In the genomic region with DNA sequence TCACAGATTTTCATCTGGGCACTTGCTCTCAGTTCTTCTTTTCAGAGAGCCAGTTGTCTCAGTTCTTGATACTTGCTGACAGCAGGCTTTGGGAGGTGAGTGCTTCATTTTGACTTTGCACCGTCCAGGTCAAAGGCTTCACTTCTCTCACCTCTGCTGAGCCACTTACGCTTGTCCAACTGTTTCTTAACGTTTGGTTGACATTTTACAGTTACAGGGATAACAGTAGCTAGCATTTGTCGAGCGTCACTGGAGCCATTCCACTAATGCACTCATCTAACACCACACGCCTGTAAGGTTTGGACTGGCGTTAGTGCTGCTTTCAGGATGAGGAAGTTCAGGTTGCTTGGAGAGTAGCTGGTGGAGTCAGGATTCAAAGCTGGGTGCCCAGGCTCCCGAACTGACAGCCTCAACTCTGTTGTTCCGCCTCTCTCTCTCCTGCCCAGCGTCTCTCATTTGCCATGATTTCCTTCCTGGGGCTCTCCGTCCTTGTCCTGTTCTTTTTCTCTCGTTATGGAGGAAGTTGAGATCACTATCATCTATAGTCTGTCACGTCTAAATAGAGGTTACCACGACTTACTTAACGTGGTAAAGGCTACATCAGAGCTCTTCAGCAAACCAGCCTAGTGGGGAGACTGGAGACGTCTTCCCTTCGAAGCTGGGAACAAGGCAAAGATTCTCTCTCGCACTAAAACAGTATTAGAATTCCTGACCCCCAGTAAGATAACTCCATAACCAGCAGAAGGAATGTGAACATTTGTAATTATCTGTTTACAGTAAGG, we compare ENCODE assay signal across 11 cellular contexts.
A peak's percentile ranks its signal among the peaks of the same experiment; 100 is the strongest.
DNase-seq lines count a peak whose midpoint lies in the region; ATAC-seq, FAIRE-seq and TF ChIP-seq lines count a peak whose summit lies in the region.
"Had no signal": no experiment of that assay in that cellular context is flagged by ENCODE, and none has a peak within 500 bp of the region (broad histone marks: within the 10 kb centered on the region; RNA-seq: fewer than 3 reads in every experiment).

No MANE protein-coding gene starts in this region.

- peak overlapping the region; percentile 69 for H3K4me3 Mint-ChIP-seq in activated T-helper 2 cell treated with anti-CD3 and anti-CD28 coated beads, Interferon-gamma antibody, Interleukin-2, Interleukin-4, amounts not matched to agents 10 μg/mL and 5 μg/mL and 100 μg/mL, durations not matched to agents 14 hours and 24 hours and 36 hours (ENCODE audit: low read depth)
- peak overlapping the region; percentile 72 for H3K4me3 Mint-ChIP-seq in natural killer cell

- TF ChIP-seq POLR2A in breast epithelium (IDR thresholded peaks at IDR 0.05) = no peak

- FAIRE-seq in RCC 7860 (lab: Jason Lieb, UNC) = no peak
- FAIRE-seq: keratinocyte had no signal

- peak; percentile 48 to 60 (median 52) for ATAC-seq in natural killer cell
- no peak for ATAC-seq in GM19328 (IDR thresholded peaks at IDR 0.05; ENCODE audit: unreplicated experiment)

- H3K36me3 Mint-ChIP-seq in activated T-helper 2 cell treated with anti-CD3 and anti-CD28 coated beads, Interferon-gamma antibody, Interleukin-2, Interleukin-4, amounts not matched to agents 10 μg/mL and 5 μg/mL and 100 μg/mL, durations not matched to agents 14 hours and 24 hours and 36 hours (ENCODE audit: low read depth) = peaks cover 36% of the 10 kb centered on the region
- H3K36me3 Mint-ChIP-seq in natural killer cell = no peaks in the 10 kb centered on the region

- peaks cover 25% of the 10 kb centered on the region for H3K36me3 ChIP-seq in KOPT-K1 (ENCODE audit: insufficient read depth, low read length)
- H3K36me3 ChIP-seq in breast epithelium = no peaks in the 10 kb centered on the region

- H3K4me1 Mint-ChIP-seq in activated T-helper 2 cell treated with anti-CD3 and anti-CD28 coated beads, Interferon-gamma antibody, Interleukin-2, Interleukin-4, amounts not matched to agents 10 μg/mL and 5 μg/mL and 100 μg/mL, durations not matched to agents 14 hours and 24 hours and 36 hours (ENCODE audit: low read depth) = peaks cover 67% of the 10 kb centered on the region
- H3K4me1 Mint-ChIP-seq in natural killer cell = peaks cover 47% of the 10 kb centered on the region in 2 donors

- peak overlapping the region; percentile 91 for H3K27ac Mint-ChIP-seq in activated T-helper 2 cell treated with anti-CD3 and anti-CD28 coated beads, Interferon-gamma antibody, Interleukin-2, Interleukin-4, amounts not matched to agents 10 μg/mL and 5 μg/mL and 100 μg/mL, durations not matched to agents 14 hours and 24 hours and 36 hours
- peak overlapping the region; percentile 27 to 77 for H3K27ac Mint-ChIP-seq in natural killer cell

- intact Hi-C loops in activated T-helper 2 cell treated with anti-CD3 and anti-CD28 coated beads, Interferon-gamma antibody, Interleukin-2, Interleukin-4, amounts not matched to agents 10 μg/mL and 5 μg/mL and 100 μg/mL, durations not matched to agents 14 hours and 24 hours and 36 hours (cut with micrococcal nuclease) = no loop called here
- intact Hi-C loops in natural killer cell (cut with micrococcal nuclease) (no loop called here), breast epithelium (cut with DNase I; ENCODE audit: low total_unique reads) (no loop called here)

- H3K4me1 ChIP-seq in breast epithelium = no peaks in the 10 kb centered on the region

- no peaks in the 10 kb centered on the region for H3K9me3 Mint-ChIP-seq in activated T-helper 2 cell treated with anti-CD3 and anti-CD28 coated beads, Interferon-gamma antibody, Interleukin-2, Interleukin-4, amounts not matched to agents 10 μg/mL and 5 μg/mL and 100 μg/mL, durations not matched to agents 14 hours and 24 hours and 36 hours
- H3K9me3 Mint-ChIP-seq in natural killer cell = no peaks in the 10 kb centered on the region

- H3K9me3 ChIP-seq in KOPT-K1 (ENCODE audit: insufficient read depth, low read length, poor library complexity, severe bottlenecking) (no peaks in the 10 kb centered on the region), breast epithelium (no peaks in the 10 kb centered on the region)

- TF ChIP-seq CTCF in natural killer cell (IDR thresholded peaks at IDR 0.05) (no peak), breast epithelium (IDR thresholded peaks at IDR 0.05) (no peak)

- H3K4me3 ChIP-seq in breast epithelium = no peak overlapping the region

- no peaks in the 10 kb centered on the region for H3K27me3 ChIP-seq in breast epithelium

- H3K27me3 Mint-ChIP-seq in activated T-helper 2 cell treated with anti-CD3 and anti-CD28 coated beads, Interferon-gamma antibody, Interleukin-2, Interleukin-4, amounts not matched to agents 10 μg/mL and 5 μg/mL and 100 μg/mL, durations not matched to agents 14 hours and 24 hours and 36 hours (ENCODE audit: low read depth) = no peaks in the 10 kb centered on the region
- H3K27me3 Mint-ChIP-seq in natural killer cell (ENCODE audit: low read depth in 2 of 2) = no peaks in the 10 kb centered on the region

- in situ Hi-C loops in G401 (cut with HindIII; ENCODE audit: low sequenced_read_pairs) = no loop called here

- peak overlapping the region; percentile 99 for H3K27ac ChIP-seq in KOPT-K1 (ENCODE audit: low read depth, low read length, poor library complexity, severe bottlenecking)
- H3K27ac ChIP-seq in breast epithelium = no peak overlapping the region

- DNase-seq in EH (ENCODE audit: low read depth) (peak; percentile 60), natural killer cell (no peak), G401 (ENCODE audit: low spot score) (no peak), RCC 7860 (ENCODE audit: low spot score) (no peak), breast epithelium (ENCODE audit: low spot score in 2 of 2) (no peak)
- DNase-seq in activated T-helper 2 cell treated with anti-CD3 and anti-CD28 coated beads, Interferon-gamma antibody, Interleukin-2, Interleukin-4, amounts not matched to agents 10 μg/mL and 5 μg/mL and 100 μg/mL, durations not matched to agents 14 hours and 24 hours and 36 hours (ENCODE audit: low spot score) = no peak
- DNase-seq: NCI-H146; stimulated activated CD4-positive, alpha-beta T cell treated with anti-CD3 and anti-CD28 coated beads, Interleukin-15, amount 100 ng/mL, for 24 hours had no signal
